Comparison of ENCODE assay signal across 2 cellular contexts in the genomic region with DNA sequence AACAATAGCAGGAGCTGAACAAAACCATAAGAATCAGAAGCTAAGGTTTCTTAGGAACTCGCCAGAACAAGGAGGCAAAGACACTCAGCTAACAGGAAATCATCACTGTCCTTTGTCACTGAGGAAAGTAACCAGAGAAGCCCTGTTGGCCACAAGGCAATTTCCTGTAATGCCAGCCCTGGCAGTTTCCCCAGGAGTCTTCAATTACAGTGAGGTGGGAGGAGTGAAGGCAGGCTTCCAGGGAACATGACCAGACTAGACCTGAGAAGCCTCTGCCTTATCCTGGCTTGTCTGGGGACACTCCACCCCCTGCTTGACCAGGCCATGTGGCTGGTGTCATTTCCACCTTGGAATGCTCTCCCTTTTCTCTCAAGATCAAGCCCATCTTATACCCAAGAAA.
TF ChIP-seq lines count a peak whose summit lies in the region.

No MANE protein-coding gene starts in this region.

TF ChIP-seq in SK-N-SH treated with all-trans-retinoic acid at 6 μM for 48 hours, 23 proteins besides CTCF, POLR2A, EP300 and RAD21 (continued from another document):
- TF ChIP-seq, protein P1, sequence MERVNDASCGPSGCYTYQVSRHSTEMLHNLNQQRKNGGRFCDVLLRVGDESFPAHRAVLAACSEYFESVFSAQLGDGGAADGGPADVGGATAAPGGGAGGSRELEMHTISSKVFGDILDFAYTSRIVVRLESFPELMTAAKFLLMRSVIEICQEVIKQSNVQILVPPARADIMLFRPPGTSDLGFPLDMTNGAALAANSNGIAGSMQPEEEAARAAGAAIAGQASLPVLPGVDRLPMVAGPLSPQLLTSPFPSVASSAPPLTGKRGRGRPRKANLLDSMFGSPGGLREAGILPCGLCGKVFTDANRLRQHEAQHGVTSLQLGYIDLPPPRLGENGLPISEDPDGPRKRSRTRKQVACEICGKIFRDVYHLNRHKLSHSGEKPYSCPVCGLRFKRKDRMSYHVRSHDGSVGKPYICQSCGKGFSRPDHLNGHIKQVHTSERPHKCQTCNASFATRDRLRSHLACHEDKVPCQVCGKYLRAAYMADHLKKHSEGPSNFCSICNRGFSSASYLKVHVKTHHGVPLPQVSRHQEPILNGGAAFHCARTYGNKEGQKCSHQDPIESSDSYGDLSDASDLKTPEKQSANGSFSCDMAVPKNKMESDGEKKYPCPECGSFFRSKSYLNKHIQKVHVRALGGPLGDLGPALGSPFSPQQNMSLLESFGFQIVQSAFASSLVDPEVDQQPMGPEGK (CRISPR knock-in tag; IDR thresholded peaks at IDR 0.05; ENCODE audit: borderline replicate concordance): no peak
- no peak for TF ChIP-seq ZC3H10 (CRISPR knock-in tag; IDR thresholded peaks at IDR 0.05)
- TF ChIP-seq, protein P2, sequence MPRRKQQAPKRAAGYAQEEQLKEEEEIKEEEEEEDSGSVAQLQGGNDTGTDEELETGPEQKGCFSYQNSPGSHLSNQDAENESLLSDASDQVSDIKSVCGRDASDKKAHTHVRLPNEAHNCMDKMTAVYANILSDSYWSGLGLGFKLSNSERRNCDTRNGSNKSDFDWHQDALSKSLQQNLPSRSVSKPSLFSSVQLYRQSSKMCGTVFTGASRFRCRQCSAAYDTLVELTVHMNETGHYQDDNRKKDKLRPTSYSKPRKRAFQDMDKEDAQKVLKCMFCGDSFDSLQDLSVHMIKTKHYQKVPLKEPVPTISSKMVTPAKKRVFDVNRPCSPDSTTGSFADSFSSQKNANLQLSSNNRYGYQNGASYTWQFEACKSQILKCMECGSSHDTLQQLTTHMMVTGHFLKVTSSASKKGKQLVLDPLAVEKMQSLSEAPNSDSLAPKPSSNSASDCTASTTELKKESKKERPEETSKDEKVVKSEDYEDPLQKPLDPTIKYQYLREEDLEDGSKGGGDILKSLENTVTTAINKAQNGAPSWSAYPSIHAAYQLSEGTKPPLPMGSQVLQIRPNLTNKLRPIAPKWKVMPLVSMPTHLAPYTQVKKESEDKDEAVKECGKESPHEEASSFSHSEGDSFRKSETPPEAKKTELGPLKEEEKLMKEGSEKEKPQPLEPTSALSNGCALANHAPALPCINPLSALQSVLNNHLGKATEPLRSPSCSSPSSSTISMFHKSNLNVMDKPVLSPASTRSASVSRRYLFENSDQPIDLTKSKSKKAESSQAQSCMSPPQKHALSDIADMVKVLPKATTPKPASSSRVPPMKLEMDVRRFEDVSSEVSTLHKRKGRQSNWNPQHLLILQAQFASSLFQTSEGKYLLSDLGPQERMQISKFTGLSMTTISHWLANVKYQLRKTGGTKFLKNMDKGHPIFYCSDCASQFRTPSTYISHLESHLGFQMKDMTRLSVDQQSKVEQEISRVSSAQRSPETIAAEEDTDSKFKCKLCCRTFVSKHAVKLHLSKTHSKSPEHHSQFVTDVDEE (CRISPR knock-in tag; IDR thresholded peaks at IDR 0.05): no peak
- TF ChIP-seq PPARA (CRISPR knock-in tag; IDR thresholded peaks at IDR 0.05; ENCODE audit: borderline replicate concordance): no peak
TF ChIP-seq in SK-N-SH treated with all-trans-retinoic acid at 6 μM for 48 hours: peak in this region for 0.

TF ChIP-seq in SK-N-SH, 30 proteins besides CTCF, POLR2A, EP300 and RAD21 (continued from another document):
- TF ChIP-seq ELF1 (IDR thresholded peaks at IDR 0.05) (no peak), MXI1 (IDR thresholded peaks at IDR 0.05; ENCODE audit: low read depth, low read length) (no peak), SMC3 (IDR thresholded peaks at IDR 0.05; ENCODE audit: low read depth, low read length) (no peak), JUND (IDR thresholded peaks at IDR 0.05) (no peak), GATA2 (CRISPR knock-in tag; IDR thresholded peaks at IDR 0.05) (no peak), POLR2AphosphoS5 (IDR thresholded peaks at IDR 0.05; ENCODE audit: low read depth, low read length) (no peak)
- TF ChIP-seq, protein P3, sequence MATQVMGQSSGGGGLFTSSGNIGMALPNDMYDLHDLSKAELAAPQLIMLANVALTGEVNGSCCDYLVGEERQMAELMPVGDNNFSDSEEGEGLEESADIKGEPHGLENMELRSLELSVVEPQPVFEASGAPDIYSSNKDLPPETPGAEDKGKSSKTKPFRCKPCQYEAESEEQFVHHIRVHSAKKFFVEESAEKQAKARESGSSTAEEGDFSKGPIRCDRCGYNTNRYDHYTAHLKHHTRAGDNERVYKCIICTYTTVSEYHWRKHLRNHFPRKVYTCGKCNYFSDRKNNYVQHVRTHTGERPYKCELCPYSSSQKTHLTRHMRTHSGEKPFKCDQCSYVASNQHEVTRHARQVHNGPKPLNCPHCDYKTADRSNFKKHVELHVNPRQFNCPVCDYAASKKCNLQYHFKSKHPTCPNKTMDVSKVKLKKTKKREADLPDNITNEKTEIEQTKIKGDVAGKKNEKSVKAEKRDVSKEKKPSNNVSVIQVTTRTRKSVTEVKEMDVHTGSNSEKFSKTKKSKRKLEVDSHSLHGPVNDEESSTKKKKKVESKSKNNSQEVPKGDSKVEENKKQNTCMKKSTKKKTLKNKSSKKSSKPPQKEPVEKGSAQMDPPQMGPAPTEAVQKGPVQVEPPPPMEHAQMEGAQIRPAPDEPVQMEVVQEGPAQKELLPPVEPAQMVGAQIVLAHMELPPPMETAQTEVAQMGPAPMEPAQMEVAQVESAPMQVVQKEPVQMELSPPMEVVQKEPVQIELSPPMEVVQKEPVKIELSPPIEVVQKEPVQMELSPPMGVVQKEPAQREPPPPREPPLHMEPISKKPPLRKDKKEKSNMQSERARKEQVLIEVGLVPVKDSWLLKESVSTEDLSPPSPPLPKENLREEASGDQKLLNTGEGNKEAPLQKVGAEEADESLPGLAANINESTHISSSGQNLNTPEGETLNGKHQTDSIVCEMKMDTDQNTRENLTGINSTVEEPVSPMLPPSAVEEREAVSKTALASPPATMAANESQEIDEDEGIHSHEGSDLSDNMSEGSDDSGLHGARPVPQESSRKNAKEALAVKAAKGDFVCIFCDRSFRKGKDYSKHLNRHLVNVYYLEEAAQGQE (IDR thresholded peaks at IDR 0.05; ENCODE audit: low read depth, low read length): no peak
- TF ChIP-seq, protein P4, sequence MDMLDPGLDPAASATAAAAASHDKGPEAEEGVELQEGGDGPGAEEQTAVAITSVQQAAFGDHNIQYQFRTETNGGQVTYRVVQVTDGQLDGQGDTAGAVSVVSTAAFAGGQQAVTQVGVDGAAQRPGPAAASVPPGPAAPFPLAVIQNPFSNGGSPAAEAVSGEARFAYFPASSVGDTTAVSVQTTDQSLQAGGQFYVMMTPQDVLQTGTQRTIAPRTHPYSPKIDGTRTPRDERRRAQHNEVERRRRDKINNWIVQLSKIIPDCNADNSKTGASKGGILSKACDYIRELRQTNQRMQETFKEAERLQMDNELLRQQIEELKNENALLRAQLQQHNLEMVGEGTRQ (IDR thresholded peaks at IDR 0.05; ENCODE audit: borderline replicate concordance, low read depth, low read length): no peak
